ENCODE assay signal across 9 cellular contexts in the genomic region with DNA sequence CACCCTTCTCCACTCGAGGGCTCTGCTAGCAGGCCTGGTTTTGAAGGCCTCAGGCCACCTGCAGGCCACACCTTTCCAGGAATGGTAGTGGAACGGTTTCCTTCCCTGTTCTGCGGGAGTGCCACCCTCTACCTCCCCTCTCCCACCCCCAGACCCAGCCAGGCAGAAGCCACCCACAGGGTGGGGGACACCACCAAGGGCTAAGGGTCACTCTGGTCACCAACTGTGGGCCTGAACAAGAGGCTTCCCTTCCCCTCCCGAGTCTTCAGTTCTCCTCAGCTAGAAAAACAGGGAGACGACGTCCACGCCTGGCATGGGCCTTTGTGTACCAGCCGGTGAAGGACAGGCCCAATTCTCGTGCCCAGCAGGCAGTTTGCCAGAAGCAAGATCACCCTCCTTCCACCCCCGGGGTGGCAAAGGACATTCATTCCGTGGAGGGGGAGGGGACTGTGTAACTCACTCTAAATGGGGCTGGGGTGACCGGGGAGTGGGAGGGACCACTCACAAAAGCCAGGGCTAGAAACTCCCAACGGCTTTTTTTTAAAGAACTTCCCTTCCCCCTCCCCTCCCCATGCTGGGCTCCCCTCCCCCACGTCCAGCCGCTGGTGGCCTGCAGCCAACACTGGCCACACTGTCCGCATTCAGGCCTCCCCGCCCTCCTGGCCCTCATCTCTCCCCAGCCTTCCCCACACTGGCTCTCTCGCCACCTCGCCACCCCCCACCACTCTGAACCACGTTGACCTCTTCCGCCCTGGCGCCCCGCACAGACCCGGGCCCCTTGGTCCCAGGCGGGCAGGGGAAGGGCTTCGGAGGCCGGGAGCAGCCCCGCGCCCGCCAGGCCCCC. TPM values are rescaled to one million over a fixed set of nuclear protein-coding genes. Genes with fewer than 3 reads are reported as not detected.
DNase-seq lines count a peak whose midpoint lies in the region; ATAC-seq and TF ChIP-seq lines count a peak whose summit lies in the region.
"Had no signal": no experiment of that assay in that cellular context is flagged by ENCODE, and none has a peak within 500 bp of the region (broad histone marks: within the 10 kb centered on the region; RNA-seq: fewer than 3 reads in every experiment).

No MANE protein-coding gene starts in this region.

- H3K36me3 ChIP-seq in body of pancreas (replicated peaks in 1 of 2; ENCODE audit: insufficient read depth in 1 of 2, low read depth in 2 of 2) = peaks cover 0 to 1% of the 10 kb centered on the region in 2 donors
- H3K36me3 ChIP-seq in naive thymus-derived CD4-positive, alpha-beta T cell (ENCODE audit: control insufficient read depth in 2 of 3, insufficient read depth in 3 of 3, low read length in 3 of 3) = peaks cover 5 to 32% (median 13%) of the 10 kb centered on the region in 3 experiments

- H3K4me3 ChIP-seq in body of pancreas = no peak overlapping the region
- H3K4me3 ChIP-seq in naive thymus-derived CD4-positive, alpha-beta T cell (ENCODE audit: low read length) = no peak overlapping the region

- ATAC-seq in body of pancreas (peak; percentile 73), HG02623 (IDR thresholded peaks at IDR 0.05; ENCODE audit: unreplicated experiment) (no peak)
- no peak for ATAC-seq in naive thymus-derived CD4-positive, alpha-beta T cell

- H3K4me1 Mint-ChIP-seq in naive thymus-derived CD4-positive, alpha-beta T cell = peaks cover 16 to 40% (median 31%) of the 10 kb centered on the region in 7 donors

- TF ChIP-seq POLR2A in body of pancreas (IDR thresholded peaks at IDR 0.05) = no peak

- H3K36me3 Mint-ChIP-seq in naive thymus-derived CD4-positive, alpha-beta T cell = peaks cover 5 to 18% (median 15%) of the 10 kb centered on the region in 5 donors

- TF ChIP-seq CTCF in body of pancreas (IDR thresholded peaks at IDR 0.05) = peak in 1 of 7 experiments; percentile 19

- no peaks in the 10 kb centered on the region for H3K9me3 ChIP-seq in body of pancreas
- H3K9me3 ChIP-seq in naive thymus-derived CD4-positive, alpha-beta T cell (ENCODE audit: control insufficient read depth in 2 of 3, low read length in 3 of 3) = no peaks in the 10 kb centered on the region

- CTCF ChIA-PET in naive thymus-derived CD4-positive, alpha-beta T cell (lab: Charles Lee) = no interaction called here

- intact Hi-C loops in body of pancreas (cut with DNase I) = no loop called here
- intact Hi-C loops in naive thymus-derived CD4-positive, alpha-beta T cell (cut with micrococcal nuclease) = no loop called here

- 8 to 13% methylated on average over 19 to 30 of the region's 30 CpGs for WGBS in body of pancreas, 2 donors

- peaks cover 0 to 2% (median 0%) of the 10 kb centered on the region in 11 donors for H3K9me3 Mint-ChIP-seq in naive thymus-derived CD4-positive, alpha-beta T cell

- peak overlapping the region in 3 of 10 donors; percentile 6 to 34 (median 21) for H3K4me3 Mint-ChIP-seq in naive thymus-derived CD4-positive, alpha-beta T cell

- H3K4me1 ChIP-seq in body of pancreas = peaks cover 74% of the 10 kb centered on the region
- H3K4me1 ChIP-seq in naive thymus-derived CD4-positive, alpha-beta T cell (ENCODE audit: control insufficient read depth in 2 of 2, insufficient read depth in 2 of 2, low read length in 2 of 2) = peaks cover 12 to 21% of the 10 kb centered on the region in 2 donors

- H3K27ac ChIP-seq in body of pancreas = peak overlapping the region; percentile 80 to 89 (median 86)
- H3K27ac ChIP-seq in naive thymus-derived CD4-positive, alpha-beta T cell (ENCODE audit: low read depth, low read length) = no peak overlapping the region

- peak in 51 of 76 experiments; percentile 9 to 77 (median 45) for DNase-seq in HUDEP-2 (lab: John Stamatoyannopoulos, UW; ENCODE audit: unreplicated experiment in 76 of 76)
- DNase-seq in body of pancreas = peak; percentile 88 to 95 (median 92)
- DNase-seq in iPS-NIHi11 (ENCODE audit: low spot score) = peak; percentile 49
- DNase-seq in retina = peak; percentile 74
- DNase-seq in activated T-cell treated with anti-CD3 and anti-CD28 coated beads for 4 hours = no peak
- no peak for DNase-seq in naive thymus-derived CD4-positive, alpha-beta T cell
- DNase-seq in GM19240 (ENCODE audit: insufficient read length, low spot score) = no peak
- DNase-seq: T-helper 2 cell had no signal

- peaks cover 0 to under 1% (median 0%) of the 10 kb centered on the region in 5 donors for H3K27me3 Mint-ChIP-seq in naive thymus-derived CD4-positive, alpha-beta T cell

- POLR2A ChIA-PET in naive thymus-derived CD4-positive, alpha-beta T cell (lab: Charles Lee) = no interaction called here

- peak overlapping the region in 1 of 9 donors; percentile 36 for H3K27ac Mint-ChIP-seq in naive thymus-derived CD4-positive, alpha-beta T cell

- no peaks in the 10 kb centered on the region for H3K27me3 ChIP-seq in body of pancreas
- no peaks in the 10 kb centered on the region for H3K27me3 ChIP-seq in naive thymus-derived CD4-positive, alpha-beta T cell (ENCODE audit: control insufficient read depth in 2 of 2, insufficient read depth in 2 of 2, low read length in 2 of 2)

RNA-seq across cellular contexts. Expression of gene CBX4, which starts 7.7 kb away (rescaled TPM):
- total RNA-seq in body of pancreas = 10 to 100 TPM; 15.6 to 17.8 TPM
- 100 to 1,000 TPM in 2 of 5 experiments, 10 to 100 TPM in 3; 37.7 to 134 (median 84.4) TPM for total RNA-seq in naive thymus-derived CD4-positive, alpha-beta T cell
- polyA plus RNA-seq in naive thymus-derived CD4-positive, alpha-beta T cell = 1 to 10 TPM; 4.0 to 7.4 TPM

RNA-seq across cellular contexts. Expression of gene CBX8, which starts 34.7 kb away (rescaled TPM):
- 1 to 10 TPM; 1.6 to 1.8 TPM for total RNA-seq in body of pancreas
- 10 to 100 TPM in 1 of 5 experiments, 1 to 10 TPM in 4; 2.4 to 11.9 (median 3.0) TPM for total RNA-seq in naive thymus-derived CD4-positive, alpha-beta T cell
- polyA plus RNA-seq in naive thymus-derived CD4-positive, alpha-beta T cell = 1 to 10 TPM in 1 of 2 donors, under 1 TPM in 1; 0.96 to 1.9 TPM

RNA-seq across cellular contexts. Expression of gene CBX2, which starts 53.6 kb away (rescaled TPM):
- total RNA-seq in body of pancreas = 1 to 10 TPM; 1.6 to 2.0 TPM
- 1 to 10 TPM in 1 of 5 experiments, under 1 TPM in 4; 0.24 to 4.4 (median 0.41) TPM for total RNA-seq in naive thymus-derived CD4-positive, alpha-beta T cell
- under 1 TPM in 1 of 2 donors, not detected in 1; 0.41 TPM for polyA plus RNA-seq in naive thymus-derived CD4-positive, alpha-beta T cell

Comparison
In these comparisons a context has a peak if more than half of its experiments do, and no peak if none do; other contexts are left out.
1. DNase-seq: peak in HUDEP-2 (51 of 76), body of pancreas (4 of 4), iPS-NIHi11 (single experiment) and retina (single experiment); none in activated T-cell treated with anti-CD3 and anti-CD28 coated beads for 4 hours (single experiment), naive thymus-derived CD4-positive, alpha-beta T cell (0 of 9) and GM19240 (single experiment).